2 cellular contexts compared by ENCODE assay signal in genomic region chr3:120550546-120550945, GRCh38.
TF ChIP-seq lines count a peak whose summit lies in the region.

No MANE protein-coding gene starts in this region.

TF ChIP-seq in H1, 55 proteins besides CTCF, POLR2A, EP300 and RAD21:
- TF ChIP-seq HDAC6 (IDR thresholded peaks at IDR 0.05; ENCODE audit: low read depth, low read length) = no peak
- no peak for TF ChIP-seq GTF2F1 (IDR thresholded peaks at IDR 0.05; ENCODE audit: borderline replicate concordance, low read depth, low read length)
- no peak for TF ChIP-seq SRF (IDR thresholded peaks at IDR 0.05; ENCODE audit: low read depth, low read length)
- TF ChIP-seq SP4 (IDR thresholded peaks at IDR 0.05; ENCODE audit: low read length) = no peak
- TF ChIP-seq, protein P1, sequence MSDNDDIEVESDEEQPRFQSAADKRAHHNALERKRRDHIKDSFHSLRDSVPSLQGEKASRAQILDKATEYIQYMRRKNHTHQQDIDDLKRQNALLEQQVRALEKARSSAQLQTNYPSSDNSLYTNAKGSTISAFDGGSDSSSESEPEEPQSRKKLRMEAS (IDR thresholded peaks at IDR 0.05) = no peak
- TF ChIP-seq BACH1 (IDR thresholded peaks at IDR 0.05; ENCODE audit: low read length) = no peak
- TF ChIP-seq ZNF274 (IDR thresholded peaks at IDR 0.05; ENCODE audit: borderline replicate concordance, extremely low read depth, low read length) = no peak
- TF ChIP-seq SP2 (IDR thresholded peaks at IDR 0.05; ENCODE audit: low read length) = no peak
- TF ChIP-seq MAFK (IDR thresholded peaks at IDR 0.05; ENCODE audit: low read depth, low read length) = no peak
- TF ChIP-seq SP1 (IDR thresholded peaks at IDR 0.05; ENCODE audit: low read depth, low read length) = no peak
- TF ChIP-seq, protein P2, sequence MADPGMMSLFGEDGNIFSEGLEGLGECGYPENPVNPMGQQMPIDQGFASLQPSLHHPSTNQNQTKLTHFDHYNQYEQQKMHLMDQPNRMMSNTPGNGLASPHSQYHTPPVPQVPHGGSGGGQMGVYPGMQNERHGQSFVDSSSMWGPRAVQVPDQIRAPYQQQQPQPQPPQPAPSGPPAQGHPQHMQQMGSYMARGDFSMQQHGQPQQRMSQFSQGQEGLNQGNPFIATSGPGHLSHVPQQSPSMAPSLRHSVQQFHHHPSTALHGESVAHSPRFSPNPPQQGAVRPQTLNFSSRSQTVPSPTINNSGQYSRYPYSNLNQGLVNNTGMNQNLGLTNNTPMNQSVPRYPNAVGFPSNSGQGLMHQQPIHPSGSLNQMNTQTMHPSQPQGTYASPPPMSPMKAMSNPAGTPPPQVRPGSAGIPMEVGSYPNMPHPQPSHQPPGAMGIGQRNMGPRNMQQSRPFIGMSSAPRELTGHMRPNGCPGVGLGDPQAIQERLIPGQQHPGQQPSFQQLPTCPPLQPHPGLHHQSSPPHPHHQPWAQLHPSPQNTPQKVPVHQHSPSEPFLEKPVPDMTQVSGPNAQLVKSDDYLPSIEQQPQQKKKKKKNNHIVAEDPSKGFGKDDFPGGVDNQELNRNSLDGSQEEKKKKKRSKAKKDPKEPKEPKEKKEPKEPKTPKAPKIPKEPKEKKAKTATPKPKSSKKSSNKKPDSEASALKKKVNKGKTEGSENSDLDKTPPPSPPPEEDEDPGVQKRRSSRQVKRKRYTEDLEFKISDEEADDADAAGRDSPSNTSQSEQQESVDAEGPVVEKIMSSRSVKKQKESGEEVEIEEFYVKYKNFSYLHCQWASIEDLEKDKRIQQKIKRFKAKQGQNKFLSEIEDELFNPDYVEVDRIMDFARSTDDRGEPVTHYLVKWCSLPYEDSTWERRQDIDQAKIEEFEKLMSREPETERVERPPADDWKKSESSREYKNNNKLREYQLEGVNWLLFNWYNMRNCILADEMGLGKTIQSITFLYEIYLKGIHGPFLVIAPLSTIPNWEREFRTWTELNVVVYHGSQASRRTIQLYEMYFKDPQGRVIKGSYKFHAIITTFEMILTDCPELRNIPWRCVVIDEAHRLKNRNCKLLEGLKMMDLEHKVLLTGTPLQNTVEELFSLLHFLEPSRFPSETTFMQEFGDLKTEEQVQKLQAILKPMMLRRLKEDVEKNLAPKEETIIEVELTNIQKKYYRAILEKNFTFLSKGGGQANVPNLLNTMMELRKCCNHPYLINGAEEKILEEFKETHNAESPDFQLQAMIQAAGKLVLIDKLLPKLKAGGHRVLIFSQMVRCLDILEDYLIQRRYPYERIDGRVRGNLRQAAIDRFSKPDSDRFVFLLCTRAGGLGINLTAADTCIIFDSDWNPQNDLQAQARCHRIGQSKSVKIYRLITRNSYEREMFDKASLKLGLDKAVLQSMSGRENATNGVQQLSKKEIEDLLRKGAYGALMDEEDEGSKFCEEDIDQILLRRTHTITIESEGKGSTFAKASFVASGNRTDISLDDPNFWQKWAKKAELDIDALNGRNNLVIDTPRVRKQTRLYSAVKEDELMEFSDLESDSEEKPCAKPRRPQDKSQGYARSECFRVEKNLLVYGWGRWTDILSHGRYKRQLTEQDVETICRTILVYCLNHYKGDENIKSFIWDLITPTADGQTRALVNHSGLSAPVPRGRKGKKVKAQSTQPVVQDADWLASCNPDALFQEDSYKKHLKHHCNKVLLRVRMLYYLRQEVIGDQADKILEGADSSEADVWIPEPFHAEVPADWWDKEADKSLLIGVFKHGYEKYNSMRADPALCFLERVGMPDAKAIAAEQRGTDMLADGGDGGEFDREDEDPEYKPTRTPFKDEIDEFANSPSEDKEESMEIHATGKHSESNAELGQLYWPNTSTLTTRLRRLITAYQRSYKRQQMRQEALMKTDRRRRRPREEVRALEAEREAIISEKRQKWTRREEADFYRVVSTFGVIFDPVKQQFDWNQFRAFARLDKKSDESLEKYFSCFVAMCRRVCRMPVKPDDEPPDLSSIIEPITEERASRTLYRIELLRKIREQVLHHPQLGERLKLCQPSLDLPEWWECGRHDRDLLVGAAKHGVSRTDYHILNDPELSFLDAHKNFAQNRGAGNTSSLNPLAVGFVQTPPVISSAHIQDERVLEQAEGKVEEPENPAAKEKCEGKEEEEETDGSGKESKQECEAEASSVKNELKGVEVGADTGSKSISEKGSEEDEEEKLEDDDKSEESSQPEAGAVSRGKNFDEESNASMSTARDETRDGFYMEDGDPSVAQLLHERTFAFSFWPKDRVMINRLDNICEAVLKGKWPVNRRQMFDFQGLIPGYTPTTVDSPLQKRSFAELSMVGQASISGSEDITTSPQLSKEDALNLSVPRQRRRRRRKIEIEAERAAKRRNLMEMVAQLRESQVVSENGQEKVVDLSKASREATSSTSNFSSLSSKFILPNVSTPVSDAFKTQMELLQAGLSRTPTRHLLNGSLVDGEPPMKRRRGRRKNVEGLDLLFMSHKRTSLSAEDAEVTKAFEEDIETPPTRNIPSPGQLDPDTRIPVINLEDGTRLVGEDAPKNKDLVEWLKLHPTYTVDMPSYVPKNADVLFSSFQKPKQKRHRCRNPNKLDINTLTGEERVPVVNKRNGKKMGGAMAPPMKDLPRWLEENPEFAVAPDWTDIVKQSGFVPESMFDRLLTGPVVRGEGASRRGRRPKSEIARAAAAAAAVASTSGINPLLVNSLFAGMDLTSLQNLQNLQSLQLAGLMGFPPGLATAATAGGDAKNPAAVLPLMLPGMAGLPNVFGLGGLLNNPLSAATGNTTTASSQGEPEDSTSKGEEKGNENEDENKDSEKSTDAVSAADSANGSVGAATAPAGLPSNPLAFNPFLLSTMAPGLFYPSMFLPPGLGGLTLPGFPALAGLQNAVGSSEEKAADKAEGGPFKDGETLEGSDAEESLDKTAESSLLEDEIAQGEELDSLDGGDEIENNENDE (IDR thresholded peaks at IDR 0.05; ENCODE audit: insufficient replicate concordance, low read length) = no peak
- no peak for TF ChIP-seq POLR2AphosphoS5 (IDR thresholded peaks at IDR 0.05; ENCODE audit: low read depth, low read length)
- TF ChIP-seq TAF7 (optimal IDR thresholded peaks at IDR 0.05; ENCODE audit: borderline replicate concordance, low read depth, low read length) = no peak
- TF ChIP-seq CHD1 (IDR thresholded peaks at IDR 0.05; ENCODE audit: low read depth, low read length) = no peak
- TF ChIP-seq RXRA (IDR thresholded peaks at IDR 0.05; ENCODE audit: insufficient read depth, low read depth, low read length) = no peak
- no peak for TF ChIP-seq TEAD4 (IDR thresholded peaks at IDR 0.05; ENCODE audit: low read depth, low read length)
- TF ChIP-seq CEBPB (IDR thresholded peaks at IDR 0.05; ENCODE audit: low read depth, low read length) = no peak

TF ChIP-seq in SK-N-SH, 30 proteins besides CTCF, POLR2A, EP300 and RAD21:
- TF ChIP-seq, protein P3, sequence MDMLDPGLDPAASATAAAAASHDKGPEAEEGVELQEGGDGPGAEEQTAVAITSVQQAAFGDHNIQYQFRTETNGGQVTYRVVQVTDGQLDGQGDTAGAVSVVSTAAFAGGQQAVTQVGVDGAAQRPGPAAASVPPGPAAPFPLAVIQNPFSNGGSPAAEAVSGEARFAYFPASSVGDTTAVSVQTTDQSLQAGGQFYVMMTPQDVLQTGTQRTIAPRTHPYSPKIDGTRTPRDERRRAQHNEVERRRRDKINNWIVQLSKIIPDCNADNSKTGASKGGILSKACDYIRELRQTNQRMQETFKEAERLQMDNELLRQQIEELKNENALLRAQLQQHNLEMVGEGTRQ (IDR thresholded peaks at IDR 0.05; ENCODE audit: borderline replicate concordance, low read depth, low read length) = no peak
